Comparison of ENCODE assay signal across 9 cellular contexts in the genomic region with DNA sequence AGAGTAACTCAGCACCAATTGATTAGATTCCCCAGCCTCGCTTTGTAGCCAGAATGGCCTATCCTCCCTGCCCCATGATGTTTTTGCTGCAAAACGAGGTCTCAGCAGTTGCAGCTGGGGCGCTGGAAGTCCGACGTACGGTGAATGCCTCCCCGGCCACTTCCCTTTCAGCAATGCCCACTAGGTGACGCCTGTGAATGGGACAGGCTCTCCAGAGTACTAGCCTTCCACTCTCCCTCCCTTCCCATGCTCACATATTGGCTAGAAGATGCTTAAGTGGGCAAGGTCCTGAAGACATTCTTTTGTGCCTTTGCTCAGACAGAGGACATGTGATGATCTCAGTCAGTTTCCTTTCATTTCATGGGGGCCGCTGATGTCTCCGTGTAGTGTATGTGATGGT. TPM values are rescaled to one million over a fixed set of nuclear protein-coding genes. Genes with fewer than 3 reads are reported as not detected.
DNase-seq lines count a peak whose midpoint lies in the region; ATAC-seq and TF ChIP-seq lines count a peak whose summit lies in the region.
"Had no signal": no experiment of that assay in that cellular context is flagged by ENCODE, and none has a peak within 500 bp of the region (broad histone marks: within the 10 kb centered on the region; RNA-seq: fewer than 3 reads in every experiment).

No MANE protein-coding gene starts in this region.

- H3K4me1 ChIP-seq in liver (ENCODE audit: control insufficient read depth in 4 of 4, insufficient read depth in 4 of 4, low read length in 3 of 4): no peaks in the 10 kb centered on the region
- H3K4me1 ChIP-seq: adrenal gland had no signal

- ATAC-seq in activated T-cell treated with anti-CD3 and anti-CD28 coated beads, Interleukin-2, amount 50 U/mL, for 72 hours (replicated peaks in 1 of 2): no peak
- no peak for ATAC-seq in GM19023 (IDR thresholded peaks at IDR 0.05; ENCODE audit: unreplicated experiment)

- H3K4me3 ChIP-seq in liver (ENCODE audit: low read depth in 1 of 3, low read length in 3 of 3): no peak overlapping the region
- H3K4me3 ChIP-seq: adrenal gland had no signal

- no peaks in the 10 kb centered on the region for H3K4me1 Mint-ChIP-seq in HFFc6 (ENCODE audit: low read depth)
- H3K4me1 Mint-ChIP-seq in activated T-cell treated with anti-CD3 and anti-CD28 coated beads, Interleukin-2, amount 50 U/mL, for 72 hours (ENCODE audit: low read depth): no peaks in the 10 kb centered on the region

- H3K9me3 Mint-ChIP-seq in HFFc6: peaks cover 12% of the 10 kb centered on the region; the same call in 1 of the 2 replicates
- H3K9me3 Mint-ChIP-seq in activated T-cell treated with anti-CD3 and anti-CD28 coated beads, Interleukin-2, amount 50 U/mL, for 72 hours: peaks cover 2 to 4% of the 10 kb centered on the region in 2 donors

- no peaks in the 10 kb centered on the region for H3K36me3 ChIP-seq in liver (ENCODE audit: control insufficient read depth in 4 of 4, insufficient read depth in 3 of 4, low read depth in 1 of 4, low read length in 3 of 4)
- H3K36me3 ChIP-seq: adrenal gland had no signal

- DNase-seq in AG08396 (ENCODE audit: low spot score): peak; percentile 33
- DNase-seq in HFFc6: no peak
- peak; percentile 21 for DNase-seq in astrocyte of the hippocampus (ENCODE audit: low read depth, low spot score)
- no peak for DNase-seq in activated T-cell treated with anti-CD3 and anti-CD28 coated beads, Interleukin-2, amount 50 U/mL, for 72 hours
- no peak for DNase-seq in NCI-H446 treated with DMSO at 0.1 percent for 48 hours (lab: John Stamatoyannopoulos, UW)
- no peak for DNase-seq in activated naive CD4-positive, alpha-beta T cell treated with anti-CD3 and anti-CD28 coated beads, Interleukin-2, amount 50 U/mL, for 16 hours

- TF ChIP-seq RAD21 in liver (IDR thresholded peaks at IDR 0.05): peak; percentile 94 to 98

- peaks cover 2% of the 10 kb centered on the region; the same call in 1 of the 2 replicates for H3K27me3 Mint-ChIP-seq in HFFc6 (ENCODE audit: insufficient read depth)
- peaks cover 31% of the 10 kb centered on the region for H3K27me3 Mint-ChIP-seq in activated T-cell treated with anti-CD3 and anti-CD28 coated beads, Interleukin-2, amount 50 U/mL, for 72 hours (ENCODE audit: low read depth)

- H3K27ac ChIP-seq in liver (ENCODE audit: low read depth in 1 of 2, low read length in 2 of 2): no peak overlapping the region
- H3K27ac ChIP-seq: adrenal gland had no signal

- H3K36me3 Mint-ChIP-seq in HFFc6 (ENCODE audit: low read depth): no peaks in the 10 kb centered on the region
- no peaks in the 10 kb centered on the region for H3K36me3 Mint-ChIP-seq in activated T-cell treated with anti-CD3 and anti-CD28 coated beads, Interleukin-2, amount 50 U/mL, for 72 hours (ENCODE audit: insufficient read depth in 2 of 2)

- no peaks in the 10 kb centered on the region for H3K27me3 ChIP-seq in liver (ENCODE audit: control insufficient read depth in 4 of 4, insufficient read depth in 4 of 4, low read length in 3 of 4)
- H3K27me3 ChIP-seq: adrenal gland had no signal

- H3K9ac ChIP-seq in liver (ENCODE audit: low read depth in 1 of 2, low read length in 2 of 2): no peak overlapping the region

- H3K9me3 ChIP-seq in liver (ENCODE audit: control insufficient read depth in 4 of 4, low read length in 3 of 4): no peaks in the 10 kb centered on the region
- H3K9me3 ChIP-seq: adrenal gland had no signal

- TF ChIP-seq CTCF in HFFc6 (IDR thresholded peaks at IDR 0.05): peak; percentile 66
- TF ChIP-seq CTCF in liver (IDR thresholded peaks at IDR 0.05; ENCODE audit: low read depth, low read length, missing input control): peak; percentile 77

- 19% methylated on average over 10 of the region's 10 CpGs for WGBS in liver

- no peak overlapping the region for H3K4me3 Mint-ChIP-seq in HFFc6
- no peak overlapping the region for H3K4me3 Mint-ChIP-seq in activated T-cell treated with anti-CD3 and anti-CD28 coated beads, Interleukin-2, amount 50 U/mL, for 72 hours

- no peak overlapping the region for H3K27ac Mint-ChIP-seq in HFFc6
- H3K27ac Mint-ChIP-seq in activated T-cell treated with anti-CD3 and anti-CD28 coated beads, Interleukin-2, amount 50 U/mL, for 72 hours: no peak overlapping the region

TF ChIP-seq in liver, 16 proteins besides CTCF, POLR2A, EP300 and RAD21:
- TF ChIP-seq, protein P1, sequence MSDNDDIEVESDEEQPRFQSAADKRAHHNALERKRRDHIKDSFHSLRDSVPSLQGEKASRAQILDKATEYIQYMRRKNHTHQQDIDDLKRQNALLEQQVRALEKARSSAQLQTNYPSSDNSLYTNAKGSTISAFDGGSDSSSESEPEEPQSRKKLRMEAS (IDR thresholded peaks at IDR 0.05): no peak
- TF ChIP-seq EGR1 (IDR thresholded peaks at IDR 0.05; ENCODE audit: low read depth in 2 of 2): no peak
- TF ChIP-seq YY1 (IDR thresholded peaks at IDR 0.05): no peak
- TF ChIP-seq GABPA (IDR thresholded peaks at IDR 0.05 in 1 of 2, conservative IDR thresholded peaks at IDR 0.05 in 1 of 2): no peak
- TF ChIP-seq, protein P2, sequence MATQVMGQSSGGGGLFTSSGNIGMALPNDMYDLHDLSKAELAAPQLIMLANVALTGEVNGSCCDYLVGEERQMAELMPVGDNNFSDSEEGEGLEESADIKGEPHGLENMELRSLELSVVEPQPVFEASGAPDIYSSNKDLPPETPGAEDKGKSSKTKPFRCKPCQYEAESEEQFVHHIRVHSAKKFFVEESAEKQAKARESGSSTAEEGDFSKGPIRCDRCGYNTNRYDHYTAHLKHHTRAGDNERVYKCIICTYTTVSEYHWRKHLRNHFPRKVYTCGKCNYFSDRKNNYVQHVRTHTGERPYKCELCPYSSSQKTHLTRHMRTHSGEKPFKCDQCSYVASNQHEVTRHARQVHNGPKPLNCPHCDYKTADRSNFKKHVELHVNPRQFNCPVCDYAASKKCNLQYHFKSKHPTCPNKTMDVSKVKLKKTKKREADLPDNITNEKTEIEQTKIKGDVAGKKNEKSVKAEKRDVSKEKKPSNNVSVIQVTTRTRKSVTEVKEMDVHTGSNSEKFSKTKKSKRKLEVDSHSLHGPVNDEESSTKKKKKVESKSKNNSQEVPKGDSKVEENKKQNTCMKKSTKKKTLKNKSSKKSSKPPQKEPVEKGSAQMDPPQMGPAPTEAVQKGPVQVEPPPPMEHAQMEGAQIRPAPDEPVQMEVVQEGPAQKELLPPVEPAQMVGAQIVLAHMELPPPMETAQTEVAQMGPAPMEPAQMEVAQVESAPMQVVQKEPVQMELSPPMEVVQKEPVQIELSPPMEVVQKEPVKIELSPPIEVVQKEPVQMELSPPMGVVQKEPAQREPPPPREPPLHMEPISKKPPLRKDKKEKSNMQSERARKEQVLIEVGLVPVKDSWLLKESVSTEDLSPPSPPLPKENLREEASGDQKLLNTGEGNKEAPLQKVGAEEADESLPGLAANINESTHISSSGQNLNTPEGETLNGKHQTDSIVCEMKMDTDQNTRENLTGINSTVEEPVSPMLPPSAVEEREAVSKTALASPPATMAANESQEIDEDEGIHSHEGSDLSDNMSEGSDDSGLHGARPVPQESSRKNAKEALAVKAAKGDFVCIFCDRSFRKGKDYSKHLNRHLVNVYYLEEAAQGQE (IDR thresholded peaks at IDR 0.05): no peak
- TF ChIP-seq, protein P3, sequence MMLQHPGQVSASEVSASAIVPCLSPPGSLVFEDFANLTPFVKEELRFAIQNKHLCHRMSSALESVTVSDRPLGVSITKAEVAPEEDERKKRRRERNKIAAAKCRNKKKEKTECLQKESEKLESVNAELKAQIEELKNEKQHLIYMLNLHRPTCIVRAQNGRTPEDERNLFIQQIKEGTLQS (IDR thresholded peaks at IDR 0.05): no peak
- TF ChIP-seq RXRA (IDR thresholded peaks at IDR 0.05): no peak
- TF ChIP-seq HNF4A (conservative IDR thresholded peaks at IDR 0.05): no peak
- TF ChIP-seq JUND (IDR thresholded peaks at IDR 0.05): no peak

RNA-seq across cellular contexts. Expression of gene DMRT2, which starts 50.8 kb away (rescaled TPM):
- not detected for total RNA-seq in HFFc6 (2021; fragmentation: NEBNext Ultra II Directional; extraction: Animal tissue kit (Norgen Biotek cat#: 25700))
- not detected for total RNA-seq in liver
- polyA plus RNA-seq in liver: under 1 TPM in 1 of 2 donors, not detected in 1; 0.03 TPM
- not detected for total RNA-seq in activated T-cell treated with anti-CD3 and anti-CD28 coated beads, Interleukin-2, amount 50 U/mL, for 72 hours

Comparison
In these comparisons a context has a peak if more than half of its experiments do, and no peak if none do; other contexts are left out.
1. DNase-seq: peak in AG08396 (single experiment) and astrocyte of the hippocampus (single experiment); none in HFFc6 (single experiment), activated T-cell treated with anti-CD3 and anti-CD28 coated beads, Interleukin-2, amount 50 U/mL, for 72 hours (0 of 2), NCI-H446 treated with DMSO at 0.1 percent for 48 hours (single experiment) and activated naive CD4-positive, alpha-beta T cell treated with anti-CD3 and anti-CD28 coated beads, Interleukin-2, amount 50 U/mL, for 16 hours (single experiment).